ENCODE assay signal across 17 cellular contexts in genomic region chr11:73715551-73715950, GRCh38.
"Had no signal": no experiment of that assay in that cellular context is flagged by ENCODE, and none has a peak within 500 bp of the region (broad histone marks: within the 10 kb centered on the region; RNA-seq: fewer than 3 reads in every experiment).

No MANE protein-coding gene starts in this region.

- H3K4me1 ChIP-seq: vagina had no signal

- H3K4me3 Mint-ChIP-seq: activated CD4-positive, alpha-beta memory T cell treated with anti-CD3 and anti-CD28 coated beads for 36 hours; activated naive CD8-positive, alpha-beta T cell; activated T-cell treated with anti-CD3 and anti-CD28 coated beads, Interleukin-2, amount 50 U/mL, for 4 hours; dendritic cell treated with granulocyte-macrophage colony-stimulating factor and Interleukin-4, amounts not matched to agents 40 ng/mL and 50 ng/mL, for 4 days; effector memory CD8-positive, alpha-beta T cell; immature natural killer cell; stimulated activated naive B cell treated with anti-CD40 and anti-IgM and Interleukin-4, amounts not matched to agents 10 μg/mL and 1 μg/mL and 100 μg/mL, for 72 hours had no signal

- H3K9me3 ChIP-seq: heart left ventricle, transverse colon, vagina had no signal

- H3K9me3 Mint-ChIP-seq: activated CD4-positive, alpha-beta memory T cell treated with anti-CD3 and anti-CD28 coated beads for 36 hours; activated T-cell treated with anti-CD3 and anti-CD28 coated beads, Interleukin-2, amount 50 U/mL, for 4 hours; dendritic cell treated with granulocyte-macrophage colony-stimulating factor and Interleukin-4, amounts not matched to agents 40 ng/mL and 50 ng/mL, for 4 days; effector memory CD8-positive, alpha-beta T cell; immature natural killer cell; stimulated activated naive B cell treated with anti-CD40 and anti-IgM and Interleukin-4, amounts not matched to agents 10 μg/mL and 1 μg/mL and 100 μg/mL, for 72 hours had no signal

- ATAC-seq: activated T-cell treated with anti-CD3 and anti-CD28 coated beads, Interleukin-2, amount 50 U/mL, for 4 hours; effector memory CD8-positive, alpha-beta T cell; heart left ventricle had no signal

- H3K4me3 ChIP-seq: heart left ventricle, transverse colon, vagina had no signal

- H3K27me3 Mint-ChIP-seq: activated CD4-positive, alpha-beta memory T cell treated with anti-CD3 and anti-CD28 coated beads for 36 hours; activated naive CD8-positive, alpha-beta T cell; dendritic cell treated with granulocyte-macrophage colony-stimulating factor and Interleukin-4, amounts not matched to agents 40 ng/mL and 50 ng/mL, for 4 days; effector memory CD8-positive, alpha-beta T cell; stimulated activated naive B cell treated with anti-CD40 and anti-IgM and Interleukin-4, amounts not matched to agents 10 μg/mL and 1 μg/mL and 100 μg/mL, for 72 hours had no signal

- H3K27ac Mint-ChIP-seq: activated naive CD8-positive, alpha-beta T cell; dendritic cell treated with granulocyte-macrophage colony-stimulating factor and Interleukin-4, amounts not matched to agents 40 ng/mL and 50 ng/mL, for 4 days had no signal

- DNase-seq: activated CD4-positive, alpha-beta memory T cell treated with anti-CD3 and anti-CD28 coated beads for 36 hours; activated CD4-positive, alpha-beta T cell treated with anti-CD3 and anti-CD28 coated beads for 1 hour; activated effector memory CD4-positive, alpha-beta T cell treated with Interleukin-2 at 50 U/mL for 16 hours; activated T-cell treated with anti-CD3 and anti-CD28 coated beads, Interleukin-2, amount 50 U/mL, for 4 hours; amygdala; brain microvascular endothelial cell; effector memory CD8-positive, alpha-beta T cell; heart left ventricle; immature natural killer cell; posterior cingulate gyrus; stimulated activated CD4-positive, alpha-beta T cell treated with anti-CD3 and anti-CD28 coated beads, Interleukin-2, amount 100 ng/mL, for 48 hours; stimulated activated naive B cell treated with anti-CD40 and anti-IgM and Interleukin-4, amounts not matched to agents 10 μg/mL and 1 μg/mL and 100 μg/mL, for 72 hours; T1000; transverse colon had no signal

- H3K27me3 ChIP-seq: brain microvascular endothelial cell, heart left ventricle, transverse colon, vagina had no signal

- H3K27ac ChIP-seq: brain microvascular endothelial cell, heart left ventricle, transverse colon, vagina had no signal
